ENCODE assay signal across 18 cellular contexts in genomic region chr9:97299809-97300414, GRCh38. TPM values are rescaled to one million over a fixed set of nuclear protein-coding genes. Genes with fewer than 3 reads are reported as not detected.
DNase-seq lines count a peak whose midpoint lies in the region; ATAC-seq, FAIRE-seq and TF ChIP-seq lines count a peak whose summit lies in the region.
"Had no signal": no experiment of that assay in that cellular context is flagged by ENCODE, and none has a peak within 500 bp of the region (broad histone marks: within the 10 kb centered on the region; RNA-seq: fewer than 3 reads in every experiment).

No MANE protein-coding gene starts in this region.

- FAIRE-seq in HepG2 (lab: Jason Lieb, UNC) = no peak
- FAIRE-seq: colon, G401.6 had no signal

- POLR2A ChIA-PET in HepG2 (lab: Yijun Ruan, JAX) = no interaction called here

- H3K27ac ChIP-seq in GM23248 = no peak overlapping the region
- H3K27ac ChIP-seq in suprapubic skin = no peak overlapping the region
- H3K27ac ChIP-seq in HepG2 (ENCODE audit: extremely low read length, insufficient read depth, low read length) = no peak overlapping the region
- H3K27ac ChIP-seq: gastrocnemius medialis, prostate gland had no signal

- no peaks in the 10 kb centered on the region for H3K36me3 ChIP-seq in GM23248 (ENCODE audit: low read depth)
- H3K36me3 ChIP-seq in suprapubic skin = peaks cover 4% of the 10 kb centered on the region
- H3K36me3 ChIP-seq in HepG2 (replicated peaks in 1 of 2; ENCODE audit: control insufficient read depth in 1 of 2, insufficient read depth in 2 of 2, low read length in 2 of 2) = no peaks in the 10 kb centered on the region; a peak in 1 of 5 replicates
- H3K36me3 ChIP-seq: gastrocnemius medialis, prostate gland had no signal

- H3K4me3 ChIP-seq in choroid plexus epithelial cell (ENCODE audit: low read depth, low read length) = no peak overlapping the region
- H3K4me3 ChIP-seq in GM23248 = no peak overlapping the region
- H3K4me3 ChIP-seq in suprapubic skin = no peak overlapping the region
- H3K4me3 ChIP-seq in HepG2 (replicated peaks in 1 of 3; ENCODE audit: insufficient read depth in 1 of 3, low read depth in 2 of 3, low read length in 3 of 3) = no peak overlapping the region
- H3K4me3 ChIP-seq: gastrocnemius medialis, prostate gland had no signal

- H3K27me3 ChIP-seq in GM23248 (replicated peaks; ENCODE audit: insufficient read depth) (no peaks in the 10 kb centered on the region), suprapubic skin (no peaks in the 10 kb centered on the region), HepG2 (ENCODE audit: control insufficient read depth in 1 of 2, insufficient read depth in 2 of 2, low read length in 2 of 2) (no peaks in the 10 kb centered on the region)
- H3K27me3 ChIP-seq: gastrocnemius medialis had no signal

- H3K9me3 ChIP-seq in GM23248 (ENCODE audit: low read depth) (no peaks in the 10 kb centered on the region), suprapubic skin (no peaks in the 10 kb centered on the region), HepG2 (ENCODE audit: low read length) (no peaks in the 10 kb centered on the region)
- H3K9me3 ChIP-seq: gastrocnemius medialis, prostate gland had no signal

- ATAC-seq in GM18502 (IDR thresholded peaks at IDR 0.05; ENCODE audit: poor library complexity, unreplicated experiment) = peak; percentile 93
- peak; percentile 71 for ATAC-seq in GM21390 (IDR thresholded peaks at IDR 0.05; ENCODE audit: unreplicated experiment)
- peak; percentile 64 for ATAC-seq in HG03175 (IDR thresholded peaks at IDR 0.05; ENCODE audit: unreplicated experiment)
- no peak for ATAC-seq in HepG2
- ATAC-seq: gastrocnemius medialis had no signal

- H3K79me2 ChIP-seq in GM23248 (ENCODE audit: insufficient read depth) (no peaks in the 10 kb centered on the region), HepG2 (ENCODE audit: insufficient read depth, low read length) (no peaks in the 10 kb centered on the region)

- in situ Hi-C loops in GM23248 (cut with MboI) = no loop called here
- in situ Hi-C loops in HepG2 (cut with HindIII; ENCODE audit: extremely low pct_ligation_motif_present, low pct_unique_long_range_greater_than_20kb) = no loop called here

- CTCF ChIA-PET in HepG2 (lab: Yijun Ruan, JAX; ENCODE audit: low intra/inter-chr PET ratio, low total read pairs) = no interaction called here

- no peak overlapping the region for H2AFZ ChIP-seq in GM23248
- H2AFZ ChIP-seq in HepG2 (ENCODE audit: low read length) = no peak overlapping the region

- H3K9ac ChIP-seq in GM23248 (no peak overlapping the region), HepG2 (ENCODE audit: insufficient read depth, low read depth, low read length) (no peak overlapping the region)

- intact Hi-C loops in HepG2 (cut with micrococcal nuclease; ENCODE audit: unreplicated experiment) = no loop called here

- no peak for TF ChIP-seq CTCF in choroid plexus epithelial cell (conservative IDR thresholded peaks at IDR 0.05; ENCODE audit: low read depth, low read length)
- TF ChIP-seq CTCF in suprapubic skin (IDR thresholded peaks at IDR 0.05) = no peak
- TF ChIP-seq CTCF in HepG2 (CRISPR knock-in tag; IDR thresholded peaks at IDR 0.05) = no peak

- no peaks in the 10 kb centered on the region for H3K9me2 ChIP-seq in GM23248 (ENCODE audit: insufficient read depth)

- no peak overlapping the region for H3K4me2 ChIP-seq in GM23248 (ENCODE audit: unreplicated experiment)
- H3K4me2 ChIP-seq in HepG2 (ENCODE audit: low read depth, low read length) = no peak overlapping the region

- BruUV-seq in HepG2 (replicated peaks; lab: Mats Ljungman, UMichigan) = no TSS peak

- TF ChIP-seq EP300 in suprapubic skin (IDR thresholded peaks at IDR 0.05) (no peak), HepG2 (IDR thresholded peaks at IDR 0.05; ENCODE audit: low read depth in 2 of 2, low read length in 2 of 2) (no peak), HepG2 (CRISPR knock-in tag; IDR thresholded peaks at IDR 0.05; ENCODE audit: borderline replicate concordance) (no peak)

- TF ChIP-seq RAD21 in HepG2 (CRISPR knock-in tag; IDR thresholded peaks at IDR 0.05) = no peak

- DNase-seq in choroid plexus epithelial cell (ENCODE audit: low read depth) = peak; percentile 4
- DNase-seq in GM23248 = no peak
- DNase-seq in suprapubic skin (ENCODE audit: low spot score in 2 of 2) = no peak
- no peak for DNase-seq in HepG2 (ENCODE audit: low spot score)
- DNase-seq in NCI-H128 (lab: John Stamatoyannopoulos, UW; ENCODE audit: unreplicated experiment) = no peak
- DNase-seq: activated gamma-delta T cell treated with Interleukin-2 at 50 U/mL for 16 hours, gastrocnemius medialis, Kasumi-1, NCI-H1417, NCI-H2227 treated with DMSO at 0.1 percent for 48 hours, Right ventricle myocardium superior had no signal

- H3K4me1 ChIP-seq in GM23248 (ENCODE audit: insufficient read depth) = no peaks in the 10 kb centered on the region
- H3K4me1 ChIP-seq in suprapubic skin = no peaks in the 10 kb centered on the region
- peaks cover 3% of the 10 kb centered on the region; the same call in 1 of the 2 replicates for H3K4me1 ChIP-seq in HepG2 (ENCODE audit: insufficient read depth, low read length)
- H3K4me1 ChIP-seq: gastrocnemius medialis, prostate gland had no signal

- no peaks in the 10 kb centered on the region for H3F3A ChIP-seq in GM23248 (ENCODE audit: insufficient read depth)

- H4K20me1 ChIP-seq in GM23248 (ENCODE audit: insufficient read depth) = no peaks in the 10 kb centered on the region
- H4K20me1 ChIP-seq in HepG2 (ENCODE audit: insufficient read depth, low read length) = no peaks in the 10 kb centered on the region

- 47 to 54% methylated on average over 2 of the region's 2 CpGs for WGBS in GM23248 (ENCODE audit: low coverage in 1 of 2, low lambda C conversion rate in 2 of 2, missing lambda C conversion rate in 2 of 2), 2 experiments
- WGBS in suprapubic skin = 69% methylated on average over 2 of the region's 2 CpGs
- 77% methylated on average over 2 of the region's 2 CpGs for WGBS in HepG2 (ENCODE audit: low lambda C conversion rate)

- TF ChIP-seq POLR2A in suprapubic skin (IDR thresholded peaks at IDR 0.05) = no peak
- no peak for TF ChIP-seq POLR2A in HepG2 (IDR thresholded peaks at IDR 0.05; ENCODE audit: insufficient read depth in 1 of 2, low read depth in 2 of 2, low read length in 2 of 2)

TF ChIP-seq in HepG2, 621 proteins besides CTCF, POLR2A, EP300 and RAD21 (continues in another document):
- TF ChIP-seq ZBTB44 (CRISPR knock-in tag; IDR thresholded peaks at IDR 0.05) = no peak
- TF ChIP-seq PLRG1 (conservative IDR thresholded peaks at IDR 0.05) = no peak
- no peak for TF ChIP-seq ZBTB2 (CRISPR knock-in tag; IDR thresholded peaks at IDR 0.05; ENCODE audit: low read depth)
- no peak for TF ChIP-seq ZNF652 (CRISPR knock-in tag; IDR thresholded peaks at IDR 0.05; ENCODE audit: borderline replicate concordance, low read depth)

RNA-seq across cellular contexts. Expression of gene CCDC180, which starts 7.5 kb away (rescaled TPM):
- 0.11 and 0.51 TPM in 2 replicates for total RNA-seq in GM23248 (2014; rRNA removed; shearing (Covaris generic))
- polyA plus RNA-seq in GM23248 (2016; fragmentation: Nextera tagmentation; extraction: Ambion mirVana) = 0.22 and 0.29 TPM in 2 replicates
- 1 to 10 TPM in 3 of 4 donors, under 1 TPM in 1; 0.91 to 5.2 (median 2.4) TPM for total RNA-seq in suprapubic skin
- total RNA-seq in HepG2 (2016; rRNA removed; fragmentation: Illumina TruSeq; extraction: Trizol) = 1.5 and 2.5 TPM in 2 replicates
- 7.5 and 9.6 TPM in 2 replicates for total RNA-seq in HepG2 (2016; cell fraction: cytosol; rRNA removed; fragmentation: Illumina TruSeq; extraction: Trizol; ENCODE audit: low read depth)
- total RNA-seq in HepG2 (2016; cell fraction: insoluble cytoplasmic fraction; rRNA removed; fragmentation: Illumina TruSeq; extraction: Trizol) = 0.43 and 1.6 TPM in 2 replicates
- 2.1 and 2.3 TPM in 2 replicates for total RNA-seq in HepG2 (2016; cell fraction: membrane; rRNA removed; fragmentation: Illumina TruSeq; extraction: Trizol)
- total RNA-seq in HepG2 (2016; cell fraction: nucleus; rRNA removed; fragmentation: Illumina TruSeq; extraction: Trizol) = 2.6 and 4.0 TPM in 2 replicates
- 1.7 and 2.2 TPM in 2 replicates for polyA plus RNA-seq in HepG2 (2011; rRNA removed)
- polyA plus RNA-seq in HepG2 (2011; cell fraction: cytosol; rRNA removed) = 0.23 and 0.51 TPM in 2 replicates
- polyA plus RNA-seq in HepG2 (2011; cell fraction: nucleus; rRNA removed) = 5.7 and 6.8 TPM in 2 replicates
- polyA plus RNA-seq in HepG2 (2012) = 3.1 and 4.3 TPM in 2 replicates
- 0.29 and 0.64 TPM in 2 replicates for polyA plus RNA-seq in HepG2 (2016; cell fraction: cytosol; fragmentation: Illumina TruSeq; extraction: Trizol; ENCODE audit: low read depth)
- polyA plus RNA-seq in HepG2 (2016; cell fraction: insoluble cytoplasmic fraction; fragmentation: Illumina TruSeq; extraction: Trizol; ENCODE audit: low read depth) = 0.76 and 1.0 TPM in 2 replicates
- polyA plus RNA-seq in HepG2 (2016; cell fraction: membrane; fragmentation: Illumina TruSeq; extraction: Trizol; ENCODE audit: low read depth) = 0.94 and 1.2 TPM in 2 replicates
- 7.2 and 9.1 TPM in 2 replicates for polyA plus RNA-seq in HepG2 (2016; cell fraction: nucleus; fragmentation: Illumina TruSeq; extraction: Trizol; ENCODE audit: insufficient read depth, low read depth)
- polyA minus RNA-seq in HepG2 (2011; rRNA and poly(A)+ RNA removed; ENCODE audit: low replicate concordance) = 1.7 and 4.3 TPM in 2 replicates
- 1.9 TPM in 1 of 2 replicates, not detected in the other for polyA minus RNA-seq in HepG2 (2011; cell fraction: cytosol; rRNA and poly(A)+ RNA removed)
- polyA minus RNA-seq in HepG2 (2011; cell fraction: nucleus; rRNA and poly(A)+ RNA removed) = 8.9 and 9.3 TPM in 2 replicates
- total RNA-seq: myocyte had no signal
